In genomic region chrX:51837451-51837850, GRCh38 we compare ENCODE assay signal across 18 cellular contexts.
"Had no signal": no experiment of that assay in that cellular context is flagged by ENCODE, and none has a peak within 500 bp of the region (broad histone marks: within the 10 kb centered on the region; RNA-seq: fewer than 3 reads in every experiment).

No MANE protein-coding gene starts in this region.

- H3K4me3 Mint-ChIP-seq: activated CD4-positive, alpha-beta memory T cell treated with anti-CD3 and anti-CD28 coated beads, Interleukin-2, amount 10 ng/mL, durations not matched to agents 7 days and 5 days; activated naive CD4-positive, alpha-beta T cell treated with anti-CD3 and anti-CD28 coated beads, Interleukin-2, amount 50 U/mL, for 24 hours; activated T-cell treated with anti-CD3 and anti-CD28 coated beads, Interleukin-2, amount 50 U/mL, for 24 hours; immature natural killer cell; naive thymus-derived CD4-positive, alpha-beta T cell; stimulated activated naive CD8-positive, alpha-beta T cell treated with anti-CD3 and anti-CD28 coated beads, Interleukin-15, Interleukin-2, amounts not matched to agents 100 ng/mL and 50 ng/mL, for 24 hours; T-helper 17 cell; WTC11 had no signal

- H3K4me1 ChIP-seq: suprapubic skin, upper lobe of right lung had no signal

- H3K9me3 Mint-ChIP-seq: activated CD4-positive, alpha-beta memory T cell treated with anti-CD3 and anti-CD28 coated beads, Interleukin-2, amount 10 ng/mL, durations not matched to agents 7 days and 5 days; activated naive CD4-positive, alpha-beta T cell treated with anti-CD3 and anti-CD28 coated beads, Interleukin-2, amount 50 U/mL, for 24 hours; activated T-cell treated with anti-CD3 and anti-CD28 coated beads, Interleukin-2, amount 50 U/mL, for 24 hours; immature natural killer cell; naive thymus-derived CD4-positive, alpha-beta T cell; stimulated activated naive CD8-positive, alpha-beta T cell treated with anti-CD3 and anti-CD28 coated beads, Interleukin-15, Interleukin-2, amounts not matched to agents 100 ng/mL and 50 ng/mL, for 24 hours; WTC11 had no signal

- H3K27me3 ChIP-seq: ovary, suprapubic skin, upper lobe of right lung had no signal

- ATAC-seq: naive thymus-derived CD4-positive, alpha-beta T cell; T-helper 17 cell; upper lobe of right lung; WTC11 had no signal

- H3K27ac ChIP-seq: coronary artery, ovary, suprapubic skin, upper lobe of right lung had no signal

- H3K4me3 ChIP-seq: coronary artery, ovary, suprapubic skin, upper lobe of right lung had no signal

- H3K9me3 ChIP-seq: ovary, suprapubic skin, upper lobe of right lung had no signal

- H3K27ac Mint-ChIP-seq: activated CD4-positive, alpha-beta memory T cell treated with anti-CD3 and anti-CD28 coated beads, Interleukin-2, amount 10 ng/mL, durations not matched to agents 7 days and 5 days; activated naive CD4-positive, alpha-beta T cell treated with anti-CD3 and anti-CD28 coated beads, Interleukin-2, amount 50 U/mL, for 24 hours; activated T-cell treated with anti-CD3 and anti-CD28 coated beads, Interleukin-2, amount 50 U/mL, for 24 hours; immature natural killer cell; stimulated activated naive CD8-positive, alpha-beta T cell treated with anti-CD3 and anti-CD28 coated beads, Interleukin-15, Interleukin-2, amounts not matched to agents 100 ng/mL and 50 ng/mL, for 24 hours; T-helper 17 cell had no signal

- H3K36me3 ChIP-seq: ovary, suprapubic skin, upper lobe of right lung had no signal

- H3K27me3 Mint-ChIP-seq: activated CD4-positive, alpha-beta memory T cell treated with anti-CD3 and anti-CD28 coated beads, Interleukin-2, amount 10 ng/mL, durations not matched to agents 7 days and 5 days; activated naive CD4-positive, alpha-beta T cell treated with anti-CD3 and anti-CD28 coated beads, Interleukin-2, amount 50 U/mL, for 24 hours; brain; naive thymus-derived CD4-positive, alpha-beta T cell; stimulated activated naive CD8-positive, alpha-beta T cell treated with anti-CD3 and anti-CD28 coated beads, Interleukin-15, Interleukin-2, amounts not matched to agents 100 ng/mL and 50 ng/mL, for 24 hours; T-helper 17 cell had no signal

- DNase-seq: activated CD4-positive, alpha-beta memory T cell treated with anti-CD3 and anti-CD28 coated beads, Interleukin-2, amount 10 ng/mL, durations not matched to agents 7 days and 5 days; activated CD4-positive, alpha-beta T cell treated with anti-CD3 and anti-CD28 coated beads for 4 hours; activated effector memory CD4-positive, alpha-beta T cell treated with anti-CD3 and anti-CD28 coated beads, Interleukin-2, amount 50 U/mL, for 16 hours; activated T-cell treated with anti-CD3 and anti-CD28 coated beads, Interleukin-2, amount 50 U/mL, for 24 hours; central memory CD4-positive, alpha-beta T cell; effector CD4-positive, alpha-beta T cell; immature natural killer cell; naive thymus-derived CD4-positive, alpha-beta T cell; T-helper 17 cell; upper lobe of right lung had no signal

- FAIRE-seq: endothelial cell of umbilical vein had no signal
